1 cellular context compared by ENCODE assay signal in the genomic region with DNA sequence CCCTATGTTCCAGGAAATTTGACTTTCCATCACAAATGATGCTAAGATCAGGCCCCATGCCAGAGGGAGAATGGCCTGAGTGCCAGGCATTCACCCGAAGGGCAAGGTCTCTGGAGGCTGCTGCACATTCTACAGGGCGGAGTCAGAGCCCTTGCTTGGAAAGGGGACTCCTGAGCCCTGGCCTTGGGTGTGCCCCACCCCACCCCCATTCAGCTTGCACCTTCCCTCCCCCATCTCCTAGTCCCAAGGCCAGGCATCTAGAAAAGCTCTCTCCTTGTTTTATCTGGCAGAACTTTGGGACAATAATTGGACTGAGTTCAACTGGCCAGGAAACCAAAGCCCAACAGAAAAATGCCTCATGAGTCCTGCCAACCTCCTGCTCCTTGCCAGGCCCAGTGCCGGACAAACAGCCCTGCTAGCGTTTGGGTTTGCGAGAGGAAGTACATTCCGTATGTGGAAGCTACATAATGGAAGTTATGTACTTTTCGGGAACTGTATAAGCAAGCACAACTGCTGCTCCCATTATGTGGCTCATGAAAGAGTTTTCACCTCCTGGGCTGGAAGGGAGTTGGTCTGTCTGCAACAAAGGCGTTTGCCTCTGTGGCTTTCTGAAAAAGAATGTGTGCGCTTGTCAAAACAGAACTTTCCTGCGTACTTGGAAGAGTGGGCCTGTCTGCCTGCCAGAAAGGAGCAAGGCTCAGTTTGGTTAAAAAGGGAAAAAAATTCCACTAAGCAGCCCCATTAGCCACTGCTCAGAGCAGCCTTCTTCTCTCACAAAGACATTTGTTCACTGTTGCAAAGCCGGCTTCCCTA.
TF ChIP-seq lines count a peak whose summit lies in the region.

No MANE protein-coding gene starts in this region.

TF ChIP-seq in H1, 55 proteins besides CTCF, POLR2A, EP300 and RAD21 (continued from another document):
- no peak for TF ChIP-seq RNF2 (IDR thresholded peaks at IDR 0.05; ENCODE audit: borderline replicate concordance, low read depth, low read length, missing control alignments, poor library complexity, severe bottlenecking)
- TF ChIP-seq FOSL1 (IDR thresholded peaks at IDR 0.05; ENCODE audit: insufficient read depth, low read depth, low read length), result no peak
